ENCODE assay signal across 1 cellular context in genomic region chr22:30444632-30445437, GRCh38.
TF ChIP-seq lines count a peak whose summit lies in the region.

No MANE protein-coding gene starts in this region.

TF ChIP-seq in IMR-90, 13 proteins besides CTCF, POLR2A, EP300 and RAD21:
- TF ChIP-seq SMC3 (IDR thresholded peaks at IDR 0.05; ENCODE audit: low read depth, low read length) (peak; percentile 60), FOS (IDR thresholded peaks at IDR 0.05; ENCODE audit: low read depth, low read length) (no peak)
